In the genomic region with DNA sequence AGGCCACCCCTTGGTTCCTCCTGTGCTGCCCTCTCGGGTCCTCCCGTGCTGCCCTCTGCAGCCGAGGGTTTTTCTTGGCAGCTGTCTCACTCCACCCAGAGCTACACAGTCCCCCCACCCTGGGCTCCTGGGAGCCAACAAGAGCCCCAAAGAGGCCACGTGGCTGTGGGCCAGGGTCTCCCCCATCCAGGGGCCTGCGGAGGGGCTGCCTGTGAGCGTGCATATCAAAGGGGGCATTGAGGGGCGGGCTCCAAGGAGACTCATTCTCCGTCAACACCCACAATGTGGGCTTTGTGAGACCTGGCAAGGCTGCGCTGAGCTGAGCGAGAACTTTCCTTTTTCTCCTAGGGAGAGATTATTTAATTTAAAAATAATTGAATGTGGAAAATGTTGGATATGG, we compare ENCODE assay signal across 16 cellular contexts.
"Had no signal": no experiment of that assay in that cellular context is flagged by ENCODE, and none has a peak within 500 bp of the region (broad histone marks: within the 10 kb centered on the region; RNA-seq: fewer than 3 reads in every experiment).

No MANE protein-coding gene starts in this region.

- H3K4me3 ChIP-seq: hepatocyte, SJSA1, spleen had no signal

- ATAC-seq: activated T-cell treated with anti-CD3 and anti-CD28 coated beads, Interleukin-2, amount 50 U/mL, for 4 hours; left ventricle myocardium superior; WTC11 had no signal

- H3K9me3 ChIP-seq: SJSA1 had no signal

- H3K27ac ChIP-seq: brain microvascular endothelial cell, hepatocyte, SJSA1, spleen had no signal

- H3K27me3 ChIP-seq: hepatocyte, SJSA1 had no signal

- H3K36me3 ChIP-seq: brain microvascular endothelial cell, SJSA1, spleen had no signal

- H3K4me1 ChIP-seq: SJSA1 had no signal

- DNase-seq: activated CD8-positive, alpha-beta memory T cell treated with anti-CD3 and anti-CD28 coated beads for 24 hours; activated CD8-positive, alpha-beta memory T cell treated with anti-CD3 and anti-CD28 coated beads, Interleukin-2, amount 50 U/mL, for 48 hours; activated naive CD4-positive, alpha-beta T cell; activated T-cell treated with anti-CD3 and anti-CD28 coated beads, Interleukin-2, amount 50 U/mL, for 4 hours; brain microvascular endothelial cell; cortex of kidney; kidney glomerular epithelial cell; left ventricle myocardium superior; mammary epithelial cell; spleen; stimulated activated CD4-positive, alpha-beta T cell treated with anti-CD3 and anti-CD28 coated beads, Interleukin-4, amount 100 ng/mL, for 1 hour; stimulated activated naive CD4-positive, alpha-beta T cell; T-helper 9 cell had no signal
